ENCODE assay signal across 18 cellular contexts in genomic region chr9:94110821-94111252, GRCh38. TPM values are rescaled to one million over a fixed set of nuclear protein-coding genes. Genes with fewer than 3 reads are reported as not detected.
A peak's percentile ranks its signal among the peaks of the same experiment; 100 is the strongest.
DNase-seq lines count a peak whose midpoint lies in the region; ATAC-seq, FAIRE-seq and TF ChIP-seq lines count a peak whose summit lies in the region.
"Had no signal": no experiment of that assay in that cellular context is flagged by ENCODE, and none has a peak within 500 bp of the region (broad histone marks: within the 10 kb centered on the region; RNA-seq: fewer than 3 reads in every experiment).

No MANE protein-coding gene starts in this region.

- TF ChIP-seq POLR2A in H54 (IDR thresholded peaks at IDR 0.05; ENCODE audit: low read depth, low read length), result no peak

- H3K4me1 ChIP-seq in foreskin keratinocyte, result peaks cover 23% of the 10 kb centered on the region

- FAIRE-seq in H54 (lab: Jason Lieb, UNC) (peak; percentile 50), bronchial epithelial cell (lab: Jason Lieb, UNC) (no peak)

- H3K27ac ChIP-seq in foreskin keratinocyte (no peak overlapping the region), substantia nigra (ENCODE audit: low read depth, low read length, poor library complexity, severe bottlenecking) (peak overlapping the region; percentile 71)
- H3K27ac ChIP-seq: ovary had no signal

- H3K4me3 ChIP-seq in bronchial epithelial cell (ENCODE audit: low read depth, low read length), result no peak overlapping the region
- H3K4me3 ChIP-seq: ovary had no signal

- ATAC-seq in foreskin keratinocyte, result peak; percentile 33
- no peak for ATAC-seq in HG03108 (IDR thresholded peaks at IDR 0.05; ENCODE audit: unreplicated experiment)
- ATAC-seq: stimulated activated effector memory CD8-positive, alpha-beta T cell treated with anti-CD3 and anti-CD28 coated beads, Interleukin-12 subunit alpha, Interleukin-12 subunit beta, amount 100 ng/mL, for 72 hours had no signal

- no peak for DNase-seq in H54 (ENCODE audit: insufficient read length, low spot score)
- peak; percentile 71 for DNase-seq in bronchial epithelial cell (ENCODE audit: low read depth)
- DNase-seq in foreskin keratinocyte, result peak; percentile 75 to 79
- no peak for DNase-seq in substantia nigra (lab: John Stamatoyannopoulos, UW)
- no peak for DNase-seq in GM19238 (ENCODE audit: insufficient read length, low spot score)
- no peak for DNase-seq in CD1c-positive myeloid dendritic cell (ENCODE audit: extremely low spot score)
- no peak for DNase-seq in NCI-H2171 (lab: John Stamatoyannopoulos, UW)
- DNase-seq: activated CD4-positive, alpha-beta T cell treated with anti-CD3 and anti-CD28 coated beads for 48 hours; activated naive CD8-positive, alpha-beta T cell treated with anti-CD3 and anti-CD28 coated beads for 36 hours; activated T-cell treated with anti-CD3 and anti-CD28 coated beads, Interleukin-2, amount 50 U/mL, for 1 hour; CD4-positive, alpha-beta T cell; immature natural killer cell; Kasumi-1; NCI-H1417 treated with DMSO at 0.1 percent for 48 hours; ovary; T-helper 9 cell had no signal

- H3K36me3 ChIP-seq in bronchial epithelial cell (ENCODE audit: control insufficient read depth, insufficient read depth, low read length), result no peaks in the 10 kb centered on the region
- H3K36me3 ChIP-seq: ovary had no signal

- TF ChIP-seq CTCF in bronchial epithelial cell (IDR thresholded peaks at IDR 0.05; ENCODE audit: insufficient read depth, low read length, severe bottlenecking), result no peak
- no peak for TF ChIP-seq CTCF in foreskin keratinocyte (conservative IDR thresholded peaks at IDR 0.05)

- no peaks in the 10 kb centered on the region for H3K27me3 ChIP-seq in bronchial epithelial cell (ENCODE audit: control insufficient read depth, insufficient read depth, low read length)
- H3K27me3 ChIP-seq in foreskin keratinocyte, result no peaks in the 10 kb centered on the region
- H3K27me3 ChIP-seq: ovary had no signal

RNA-seq across cellular contexts. Expression of gene PTPDC1, which starts 26.6 kb away (rescaled TPM):
- total RNA-seq in bronchial epithelial cell, result 7.9 and 11.1 TPM in 2 replicates
- 5.8 and 6.0 TPM in 2 replicates for total RNA-seq in foreskin keratinocyte
- polyA plus RNA-seq in foreskin keratinocyte, result 1.4 and 1.9 TPM in 2 replicates

Comparison
In these comparisons a context has a peak if more than half of its experiments do, and no peak if none do; other contexts are left out.
1. DNase-seq: peak in bronchial epithelial cell (single experiment) and foreskin keratinocyte (2 of 2); none in H54 (single experiment), substantia nigra (0 of 49), GM19238 (single experiment), CD1c-positive myeloid dendritic cell (single experiment) and NCI-H2171 (single experiment).